Comparison of ENCODE assay signal across 10 cellular contexts in the genomic region with DNA sequence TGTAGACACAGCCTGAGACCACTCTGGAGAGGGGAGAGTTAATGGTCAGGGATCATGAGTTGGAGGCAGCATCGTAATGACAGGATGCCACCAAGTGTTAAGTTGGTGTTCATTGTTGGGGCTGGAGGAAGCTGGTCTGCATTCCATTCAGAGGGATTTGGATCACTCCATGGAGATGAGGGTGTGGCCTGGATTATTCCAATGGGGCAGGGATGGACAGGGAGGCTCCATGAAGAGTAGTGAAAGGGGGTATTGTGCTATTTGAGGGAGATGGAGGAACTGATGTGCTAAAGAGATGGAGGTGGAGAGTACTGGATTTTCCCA. TPM values are rescaled to one million over a fixed set of nuclear protein-coding genes. Genes with fewer than 3 reads are reported as not detected.
DNase-seq lines count a peak whose midpoint lies in the region; ATAC-seq, FAIRE-seq and TF ChIP-seq lines count a peak whose summit lies in the region.
"Had no signal": no experiment of that assay in that cellular context is flagged by ENCODE, and none has a peak within 500 bp of the region (broad histone marks: within the 10 kb centered on the region; RNA-seq: fewer than 3 reads in every experiment).

No MANE protein-coding gene starts in this region.

- H3K4me3 ChIP-seq in AG10803 (ENCODE audit: low read length) (no peak overlapping the region), K562 (no peak overlapping the region)
- H3K4me3 ChIP-seq: right lobe of liver had no signal

- CTCF ChIA-PET in K562 (lab: Yijun Ruan, JAX; ENCODE audit: low intra/inter-chr PET ratio), result no interaction called here

- POLR2A ChIA-PET in K562 (lab: Yijun Ruan, JAX), result interaction anchor here (0.6 to 4.6 kb wide), 4 partner anchors 9 to 87 kb away, joined by 3 to 29 read pairs (median 6); a partner anchor contains a TSS

- TF ChIP-seq EP300 in K562 (IDR thresholded peaks at IDR 0.05; ENCODE audit: low read length), result no peak

- no peaks in the 10 kb centered on the region for H3K9me3 ChIP-seq in K562 (replicated peaks; ENCODE audit: control insufficient read depth, insufficient read depth, low read depth, low read length)
- H3K9me3 ChIP-seq: right lobe of liver had no signal

- no TSS peak for BruUV-seq in K562 (replicated peaks; lab: Mats Ljungman, UMichigan)

- H2AFZ ChIP-seq in K562 (ENCODE audit: low read depth, low read length), result no peak overlapping the region

- intact Hi-C loops in K562 (cut with micrococcal nuclease), result no loop called here

- H3K9me1 ChIP-seq in K562 (ENCODE audit: control insufficient read depth, insufficient read depth, low read length), result no peaks in the 10 kb centered on the region

- H3K79me2 ChIP-seq in K562 (ENCODE audit: control insufficient read depth, insufficient read depth, low read length), result no peaks in the 10 kb centered on the region

- ATAC-seq in K562 (peak; percentile 4), GM18870 (IDR thresholded peaks at IDR 0.05; ENCODE audit: unreplicated experiment) (no peak), HG02970 (IDR thresholded peaks at IDR 0.05; ENCODE audit: low FRiP score, unreplicated experiment) (no peak)
- ATAC-seq: stimulated activated naive CD8-positive, alpha-beta T cell treated with anti-CD3 and anti-CD28 coated beads, Interleukin-15, amount 100 ng/mL, for 72 hours had no signal

- in situ Hi-C loops in K562 (cut with MboI), result no loop called here

- TF ChIP-seq RAD21 in K562 (CRISPR knock-in tag; conservative IDR thresholded peaks at IDR 0.05 in 1 of 2, IDR thresholded peaks at IDR 0.05 in 1 of 2), result no peak

- peaks cover 55% of the 10 kb centered on the region for H3K36me3 ChIP-seq in K562 (ENCODE audit: control insufficient read depth, insufficient read depth, low read length)
- H3K36me3 ChIP-seq: right lobe of liver had no signal

- H3K27me3 ChIP-seq in K562 (ENCODE audit: control insufficient read depth in 2 of 2, insufficient read depth in 2 of 2, low read length in 2 of 2) (no peaks in the 10 kb centered on the region), layer of hippocampus (ENCODE audit: control insufficient read depth, insufficient read depth, low read length) (no peaks in the 10 kb centered on the region)
- H3K27me3 ChIP-seq: right lobe of liver had no signal

- peak overlapping the region in 1 of 2 experiments; percentile 40; a peak in 2 of 4 replicates for H3K9ac ChIP-seq in K562 (ENCODE audit: insufficient read depth in 1 of 2, low read depth in 2 of 2, low read length in 2 of 2)

- H3K27ac ChIP-seq in K562 (ENCODE audit: extremely low read depth, low read depth, low read length), result no peak overlapping the region
- H3K27ac ChIP-seq in layer of hippocampus (ENCODE audit: low read depth, low read length), result peak overlapping the region; percentile 1
- H3K27ac ChIP-seq: right lobe of liver had no signal

- peaks cover 0 to 25% of the 10 kb centered on the region in 2 experiments; a peak in 3 of 5 replicates for H3K4me1 ChIP-seq in K562 (replicated peaks in 1 of 2; ENCODE audit: control insufficient read depth in 2 of 2, insufficient read depth in 2 of 2, low read length in 2 of 2)
- H3K4me1 ChIP-seq: right lobe of liver had no signal

- no peaks in the 10 kb centered on the region for H4K20me1 ChIP-seq in K562 (replicated peaks; ENCODE audit: control insufficient read depth, insufficient read depth, low read length)

- H3K4me2 ChIP-seq in K562 (ENCODE audit: insufficient read depth, low read length), result no peak overlapping the region

- WGBS in K562 (ENCODE audit: insufficient coverage, low coverage, missing lambda C conversion rate), result 30% methylated on average over 1 of the region's 1 CpG

- no peak for TF ChIP-seq POLR2A in K562 (conservative IDR thresholded peaks at IDR 0.05)

- TF ChIP-seq CTCF in AG10803 (conservative IDR thresholded peaks at IDR 0.05; ENCODE audit: low read length) (no peak; the same call in 1 of the 2 replicates), K562 (IDR thresholded peaks at IDR 0.05 in 2 of 3, conservative IDR thresholded peaks at IDR 0.05 in 1 of 3; ENCODE audit: insufficient read depth in 2 of 3, low read depth in 1 of 3, low read length in 3 of 3) (no peak)

- DNase-seq in AG10803 (ENCODE audit: low read depth), result peak; percentile 83
- DNase-seq in HCEC 1CT, result peak; percentile 69
- no peak for DNase-seq in K562 (ENCODE audit: extremely low read depth in 1 of 4, low spot score in 3 of 4)
- no peak for DNase-seq in DMS79 (lab: John Stamatoyannopoulos, UW)
- no peak for DNase-seq in NCI-H146 treated with DMSO at 0.1 percent for 48 hours (lab: John Stamatoyannopoulos, UW; ENCODE audit: unreplicated experiment)
- DNase-seq: right lobe of liver; stimulated activated naive CD8-positive, alpha-beta T cell treated with anti-CD3 and anti-CD28 coated beads, Interleukin-15, amount 100 ng/mL, for 72 hours had no signal

- FAIRE-seq in K562 (lab: Jason Lieb, UNC), result no peak

RNA-seq across cellular contexts. Expression of a gene that starts 1.1 kb away (rescaled TPM):
- 127 and 183 TPM in 2 replicates for total RNA-seq in K562 (2011; cell fraction: chromatin; rRNA removed; ENCODE audit: low replicate concordance)
- total RNA-seq in K562 (2011; cell fraction: nucleolus; rRNA removed), result 43.2 and 49.2 TPM in 2 replicates
- total RNA-seq in K562 (2011; cell fraction: nucleoplasm; rRNA removed), result 129 and 205 TPM in 2 replicates
- total RNA-seq in K562 (2014; rRNA removed), result 5.9 and 6.5 TPM in 2 replicates
- total RNA-seq in K562 (2014; rRNA removed; fragmentation: Illumina TruSeq; extraction: Trizol), result 7.0 and 7.4 TPM in 2 replicates
- total RNA-seq in K562 (2015; rRNA removed; fragmentation: Illumina TruSeq; extraction: Trizol), result 5.8 and 7.5 TPM in 2 replicates
- 13.4 and 15.8 TPM in 2 replicates for total RNA-seq in K562 (2021)
- polyA plus RNA-seq in K562 (2011; rRNA removed), result 11.7 and 17.8 TPM in 2 replicates
- polyA plus RNA-seq in K562 (2011; cell fraction: cytosol; rRNA removed), result 4.3 and 5.0 TPM in 2 replicates
- 169 and 188 TPM in 2 replicates for polyA plus RNA-seq in K562 (2011; cell fraction: nucleus; rRNA removed)
- polyA plus RNA-seq in K562 (2012), result 14.3 and 26.9 TPM in 2 replicates
- 12.9 and 18.4 TPM in 2 replicates for polyA plus RNA-seq in K562 (2014; fragmentation: Illumina TruSeq; extraction: Trizol)
- polyA plus RNA-seq in K562 (2014; fragmentation: Nextera tagmentation; extraction: Ambion mirVana), result 1 to 10 TPM; 2.6 to 3.2 TPM
- 17.1 and 30.2 TPM in 2 replicates for polyA plus RNA-seq in K562 (2014; rRNA removed)
- polyA minus RNA-seq in K562 (2011; rRNA and poly(A)+ RNA removed), result 3.2 and 4.9 TPM in 2 replicates
- 4.2 TPM in 1 of 2 replicates, not detected in the other for polyA minus RNA-seq in K562 (2011; cell fraction: cytosol; rRNA and poly(A)+ RNA removed)
- polyA minus RNA-seq in K562 (2011; cell fraction: nucleus; rRNA and poly(A)+ RNA removed), result 10.4 and 14.8 TPM in 2 replicates

RNA-seq across cellular contexts. Expression of a gene that starts 13.5 kb away (rescaled TPM):
- 12.4 and 19.7 TPM in 2 replicates for total RNA-seq in K562 (2011; cell fraction: chromatin; rRNA removed; ENCODE audit: low replicate concordance)
- total RNA-seq in K562 (2011; cell fraction: nucleolus; rRNA removed), result 11.3 and 16.5 TPM in 2 replicates
- 10.5 and 14.0 TPM in 2 replicates for total RNA-seq in K562 (2011; cell fraction: nucleoplasm; rRNA removed)
- total RNA-seq in K562 (2014; rRNA removed), result 0.65 and 0.68 TPM in 2 replicates
- 0.70 and 0.95 TPM in 2 replicates for total RNA-seq in K562 (2014; rRNA removed; fragmentation: Illumina TruSeq; extraction: Trizol)
- 0.36 and 0.49 TPM in 2 replicates for total RNA-seq in K562 (2015; rRNA removed; fragmentation: Illumina TruSeq; extraction: Trizol)
- 1.8 and 2.9 TPM in 2 replicates for total RNA-seq in K562 (2021)
- 1.0 and 1.7 TPM in 2 replicates for polyA plus RNA-seq in K562 (2011; rRNA removed)
- 0.83 and 2.5 TPM in 2 replicates for polyA plus RNA-seq in K562 (2011; cell fraction: cytosol; rRNA removed)
- polyA plus RNA-seq in K562 (2011; cell fraction: nucleus; rRNA removed), result 6.5 and 17.2 TPM in 2 replicates
- 2.2 and 4.0 TPM in 2 replicates for polyA plus RNA-seq in K562 (2012)
- 1.1 and 1.3 TPM in 2 replicates for polyA plus RNA-seq in K562 (2014; fragmentation: Illumina TruSeq; extraction: Trizol)
- under 1 TPM; 0.18 to 0.32 TPM for polyA plus RNA-seq in K562 (2014; fragmentation: Nextera tagmentation; extraction: Ambion mirVana)
- polyA plus RNA-seq in K562 (2014; rRNA removed), result 2.4 and 3.0 TPM in 2 replicates
- polyA minus RNA-seq in K562 (2011; rRNA and poly(A)+ RNA removed), result 0.33 and 1.4 TPM in 2 replicates
- 0.55 and 2.2 TPM in 2 replicates for polyA minus RNA-seq in K562 (2011; cell fraction: cytosol; rRNA and poly(A)+ RNA removed)
- 3.7 and 4.3 TPM in 2 replicates for polyA minus RNA-seq in K562 (2011; cell fraction: nucleus; rRNA and poly(A)+ RNA removed)

RNA-seq across cellular contexts. Expression of a gene that starts 23.8 kb away (rescaled TPM):
- 1,865 and 2,284 TPM in 2 replicates for total RNA-seq in K562 (2011; cell fraction: chromatin; rRNA removed; ENCODE audit: low replicate concordance)
- total RNA-seq in K562 (2011; cell fraction: nucleolus; rRNA removed), result 827 and 897 TPM in 2 replicates
- 1,204 and 1,437 TPM in 2 replicates for total RNA-seq in K562 (2011; cell fraction: nucleoplasm; rRNA removed)
- total RNA-seq in K562 (2014; rRNA removed), result 21.1 and 34.7 TPM in 2 replicates
- total RNA-seq in K562 (2014; rRNA removed; fragmentation: Illumina TruSeq; extraction: Trizol), result 46.6 and 47.6 TPM in 2 replicates
- total RNA-seq in K562 (2015; rRNA removed; fragmentation: Illumina TruSeq; extraction: Trizol), result 34.3 and 37.9 TPM in 2 replicates
- 75.4 and 82.7 TPM in 2 replicates for total RNA-seq in K562 (2021)
- 104 and 202 TPM in 2 replicates for polyA plus RNA-seq in K562 (2011; rRNA removed)
- polyA plus RNA-seq in K562 (2011; cell fraction: cytosol; rRNA removed), result 42.0 and 70.8 TPM in 2 replicates
- 1,103 and 1,564 TPM in 2 replicates for polyA plus RNA-seq in K562 (2011; cell fraction: nucleus; rRNA removed)
- polyA plus RNA-seq in K562 (2012), result 30.9 and 84.7 TPM in 2 replicates
- 52.5 and 52.8 TPM in 2 replicates for polyA plus RNA-seq in K562 (2014; fragmentation: Illumina TruSeq; extraction: Trizol)
- 10 to 100 TPM; 12.5 to 14.0 TPM for polyA plus RNA-seq in K562 (2014; fragmentation: Nextera tagmentation; extraction: Ambion mirVana)
- 80.2 and 84.7 TPM in 2 replicates for polyA plus RNA-seq in K562 (2014; rRNA removed)
- polyA minus RNA-seq in K562 (2011; rRNA and poly(A)+ RNA removed), result 112 and 145 TPM in 2 replicates
- polyA minus RNA-seq in K562 (2011; cell fraction: cytosol; rRNA and poly(A)+ RNA removed), result 40.0 and 59.2 TPM in 2 replicates
- polyA minus RNA-seq in K562 (2011; cell fraction: nucleus; rRNA and poly(A)+ RNA removed), result 239 and 424 TPM in 2 replicates

RNA-seq across cellular contexts. Expression of a gene that starts 27.2 kb away (rescaled TPM):
- 323 and 864 TPM in 2 replicates for total RNA-seq in K562 (2011; cell fraction: chromatin; rRNA removed; ENCODE audit: low replicate concordance)
- total RNA-seq in K562 (2011; cell fraction: nucleolus; rRNA removed), result 1,156 and 1,371 TPM in 2 replicates
- total RNA-seq in K562 (2011; cell fraction: nucleoplasm; rRNA removed), result 762 and 847 TPM in 2 replicates
- total RNA-seq in K562 (2014; rRNA removed) (1,815 and 2,459 TPM in 2 replicates), K562 (2014; rRNA removed; fragmentation: Illumina TruSeq; extraction: Trizol) (1,777 and 1,808 TPM in 2 replicates), K562 (2015; rRNA removed; fragmentation: Illumina TruSeq; extraction: Trizol) (1,968 and 1,998 TPM in 2 replicates), K562 (2021) (1,487 and 1,494 TPM in 2 replicates)
- polyA plus RNA-seq in K562 (2011; rRNA removed) (1,850 and 2,419 TPM in 2 replicates), K562 (2014; fragmentation: Illumina TruSeq; extraction: Trizol) (2,238 and 2,336 TPM in 2 replicates), K562 (2014; fragmentation: Nextera tagmentation; extraction: Ambion mirVana) (1,000 to 10,000 TPM; 1,267 to 1,594 TPM), K562 (2014; rRNA removed) (1,650 and 1,824 TPM in 2 replicates)
- 2,072 and 2,650 TPM in 2 replicates for polyA plus RNA-seq in K562 (2011; cell fraction: cytosol; rRNA removed)
- polyA plus RNA-seq in K562 (2011; cell fraction: nucleus; rRNA removed), result 706 and 710 TPM in 2 replicates
- polyA plus RNA-seq in K562 (2012), result 1,359 and 2,108 TPM in 2 replicates
- polyA minus RNA-seq in K562 (2011; rRNA and poly(A)+ RNA removed), result 1,034 and 1,248 TPM in 2 replicates
- 611 and 812 TPM in 2 replicates for polyA minus RNA-seq in K562 (2011; cell fraction: cytosol; rRNA and poly(A)+ RNA removed)
- polyA minus RNA-seq in K562 (2011; cell fraction: nucleus; rRNA and poly(A)+ RNA removed), result 223 and 327 TPM in 2 replicates

RNA-seq across cellular contexts. Expression of a gene that starts 32.0 kb away (rescaled TPM):
- total RNA-seq in K562 (2011; cell fraction: chromatin; rRNA removed; ENCODE audit: low replicate concordance), result 246 and 727 TPM in 2 replicates
- 447 and 517 TPM in 2 replicates for total RNA-seq in K562 (2011; cell fraction: nucleolus; rRNA removed)
- total RNA-seq in K562 (2011; cell fraction: nucleoplasm; rRNA removed), result 263 and 281 TPM in 2 replicates
- total RNA-seq in K562 (2014; rRNA removed), result 155 and 210 TPM in 2 replicates
- 187 and 202 TPM in 2 replicates for total RNA-seq in K562 (2014; rRNA removed; fragmentation: Illumina TruSeq; extraction: Trizol)
- total RNA-seq in K562 (2015; rRNA removed; fragmentation: Illumina TruSeq; extraction: Trizol), result 128 and 130 TPM in 2 replicates
- total RNA-seq in K562 (2021), result 484 and 488 TPM in 2 replicates
- 37.9 and 95.1 TPM in 2 replicates for polyA plus RNA-seq in K562 (2011; rRNA removed)
- 43.0 and 64.6 TPM in 2 replicates for polyA plus RNA-seq in K562 (2011; cell fraction: cytosol; rRNA removed)
- polyA plus RNA-seq in K562 (2011; cell fraction: nucleus; rRNA removed), result 313 and 459 TPM in 2 replicates
- polyA plus RNA-seq in K562 (2012), result 232 and 255 TPM in 2 replicates
- 282 and 332 TPM in 2 replicates for polyA plus RNA-seq in K562 (2014; fragmentation: Illumina TruSeq; extraction: Trizol)
- 10 to 100 TPM in 1 of 2 experiments, 1 to 10 TPM in 1; 2.9 to 10.4 TPM for polyA plus RNA-seq in K562 (2014; fragmentation: Nextera tagmentation; extraction: Ambion mirVana)
- polyA plus RNA-seq in K562 (2014; rRNA removed), result 128 and 129 TPM in 2 replicates
- 80.3 and 127 TPM in 2 replicates for polyA minus RNA-seq in K562 (2011; rRNA and poly(A)+ RNA removed)
- polyA minus RNA-seq in K562 (2011; cell fraction: cytosol; rRNA and poly(A)+ RNA removed), result 209 and 273 TPM in 2 replicates
- 119 and 142 TPM in 2 replicates for polyA minus RNA-seq in K562 (2011; cell fraction: nucleus; rRNA and poly(A)+ RNA removed)

Comparison
In these comparisons a context has a peak if more than half of its experiments do, and no peak if none do; other contexts are left out.
1. DNase-seq: peak in AG10803 (single experiment) and HCEC 1CT (single experiment); none in K562 (0 of 4), DMS79 (single experiment) and NCI-H146 treated with DMSO at 0.1 percent for 48 hours (single experiment).